25 cellular contexts compared by ENCODE assay signal in the genomic region with DNA sequence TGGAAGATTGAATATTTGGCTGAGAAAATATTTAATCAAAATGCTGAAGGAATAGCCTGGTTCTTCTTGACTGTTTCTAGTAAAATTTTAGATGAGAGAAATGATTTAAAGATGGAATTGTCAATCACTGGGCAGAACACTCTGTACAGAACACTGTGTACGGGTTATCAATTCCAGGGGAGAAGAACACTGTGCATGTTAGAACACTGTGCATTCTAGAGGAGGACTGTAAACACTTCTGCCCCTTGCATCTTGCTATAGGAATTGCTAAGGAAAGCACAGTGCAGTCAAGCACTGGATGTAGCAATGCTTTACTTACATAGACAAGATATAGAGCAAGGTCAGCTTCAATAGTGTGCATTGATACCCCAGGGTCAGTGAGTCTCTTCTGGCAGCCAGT.
"Had no signal": no experiment of that assay in that cellular context is flagged by ENCODE, and none has a peak within 500 bp of the region (broad histone marks: within the 10 kb centered on the region; RNA-seq: fewer than 3 reads in every experiment).

No MANE protein-coding gene starts in this region.

- H3K4me2 ChIP-seq: hepatocyte had no signal

- H3K4me1 Mint-ChIP-seq: immature natural killer cell had no signal

- H3K27ac Mint-ChIP-seq: immature natural killer cell had no signal

- DNase-seq: dermis blood vessel endothelial cell; dorsolateral prefrontal cortex; effector CD4-positive, alpha-beta T cell; effector memory CD4-positive, alpha-beta T cell; erythroblast; esophagus squamous epithelium; foreskin fibroblast; foreskin melanocyte; gastrocnemius medialis; heart left ventricle; hypothalamus; immature natural killer cell; islet precursor cell; kidney; kidney glomerular epithelial cell; left colon; left ventricle myocardium inferior; lower lobe of right lung; mesenchymal stem cell; midbrain had no signal

- H3K4me3 ChIP-seq: coronary artery, dorsolateral prefrontal cortex, esophagus squamous epithelium, gastrocnemius medialis, heart left ventricle, hepatocyte, left ventricle myocardium inferior, lower lobe of right lung had no signal

- H3K4me3 Mint-ChIP-seq: immature natural killer cell had no signal

- ATAC-seq: esophagus mucosa, gastrocnemius medialis, left colon, left lobe of liver, lower lobe of right lung had no signal

- H3K27me3 ChIP-seq: dorsolateral prefrontal cortex, esophagus squamous epithelium, gastrocnemius medialis, heart left ventricle, hepatocyte had no signal

- H3K27ac ChIP-seq: coronary artery, dorsolateral prefrontal cortex, epithelial cell of prostate, esophagus squamous epithelium, gastrocnemius medialis, heart left ventricle, hepatocyte, left ventricle myocardium inferior, lower lobe of right lung had no signal

- H3K79me2 ChIP-seq: hepatocyte had no signal

- H3K36me3 ChIP-seq: esophagus squamous epithelium, gastrocnemius medialis, heart left ventricle, left ventricle myocardium inferior, lower lobe of right lung had no signal

- H3K4me1 ChIP-seq: esophagus squamous epithelium, gastrocnemius medialis, left ventricle myocardium inferior, lower lobe of right lung had no signal
